In genomic region chr14:91363776-91364523, GRCh38 we compare ENCODE assay signal across 8 cellular contexts. TPM values are rescaled to one million over a fixed set of nuclear protein-coding genes. Genes with fewer than 3 reads are reported as not detected.
A peak's percentile ranks its signal among the peaks of the same experiment; 100 is the strongest.
DNase-seq lines count a peak whose midpoint lies in the region; ATAC-seq lines count a peak whose summit lies in the region.

No MANE protein-coding gene starts in this region.

- peak overlapping the region; percentile 36 for H3K4me3 Mint-ChIP-seq in natural killer cell treated with Interleukin-12 subunit alpha and Interleukin-12 subunit beta and Interleukin-15 and Interleukin-18, amount 100 ng/mL, for 72 hours

- peak; percentile 44 for DNase-seq in NCI-H748 (lab: John Stamatoyannopoulos, UW; ENCODE audit: unreplicated experiment)
- DNase-seq in NCI-H748 treated with DMSO at 0.1 percent for 48 hours (lab: John Stamatoyannopoulos, UW): no peak
- peak; percentile 94 for DNase-seq in NOMO-1 treated with DMSO at 0.1 percent for 48 hours (lab: John Stamatoyannopoulos, UW; ENCODE audit: unreplicated experiment)
- peak; percentile 53 for DNase-seq in natural killer cell treated with Interleukin-12 subunit alpha and Interleukin-12 subunit beta and Interleukin-15 and Interleukin-18, amount 100 ng/mL, for 72 hours (ENCODE audit: low spot score)
- no peak for DNase-seq in DMS79 treated with DMSO at 0.1 percent for 48 hours (lab: John Stamatoyannopoulos, UW)
- no peak for DNase-seq in islet precursor cell
- no peak for DNase-seq in HT-29 (ENCODE audit: low spot score)

- peak; percentile 42 for ATAC-seq in HG02623 (IDR thresholded peaks at IDR 0.05; ENCODE audit: unreplicated experiment)
- ATAC-seq in natural killer cell treated with Interleukin-12 subunit alpha and Interleukin-12 subunit beta and Interleukin-15 and Interleukin-18, amount 100 ng/mL, for 72 hours: peak in 1 of 2 donors; percentile 21

- H3K36me3 Mint-ChIP-seq in natural killer cell treated with Interleukin-12 subunit alpha and Interleukin-12 subunit beta and Interleukin-15 and Interleukin-18, amount 100 ng/mL, for 72 hours: no peaks in the 10 kb centered on the region

- H3K4me1 Mint-ChIP-seq in natural killer cell treated with Interleukin-12 subunit alpha and Interleukin-12 subunit beta and Interleukin-15 and Interleukin-18, amount 100 ng/mL, for 72 hours (ENCODE audit: low read depth in 2 of 2): peaks cover 62 to 65% of the 10 kb centered on the region in 2 donors

- H3K9me3 Mint-ChIP-seq in natural killer cell treated with Interleukin-12 subunit alpha and Interleukin-12 subunit beta and Interleukin-15 and Interleukin-18, amount 100 ng/mL, for 72 hours: no peaks in the 10 kb centered on the region

- peak overlapping the region; percentile 96 for H3K27ac Mint-ChIP-seq in natural killer cell treated with Interleukin-12 subunit alpha and Interleukin-12 subunit beta and Interleukin-15 and Interleukin-18, amount 100 ng/mL, for 72 hours

- H3K27me3 Mint-ChIP-seq in natural killer cell treated with Interleukin-12 subunit alpha and Interleukin-12 subunit beta and Interleukin-15 and Interleukin-18, amount 100 ng/mL, for 72 hours: no peaks in the 10 kb centered on the region

RNA-seq across cellular contexts. Expression of gene CCDC88C, which starts 53.7 kb away (rescaled TPM):
- total RNA-seq in natural killer cell treated with Interleukin-12 subunit alpha and Interleukin-12 subunit beta and Interleukin-15 and Interleukin-18, amount 100 ng/mL, for 72 hours: 100 to 1,000 TPM; 103 to 175 TPM
- 41.7 and 45.3 TPM in 2 replicates for total RNA-seq in HT-29 (2014; rRNA removed; shearing (Covaris generic))

Comparison
In these comparisons a context has a peak if more than half of its experiments do, and no peak if none do; other contexts are left out.
1. DNase-seq: peak in NCI-H748 (single experiment), NOMO-1 treated with DMSO at 0.1 percent for 48 hours (single experiment) and natural killer cell treated with Interleukin-12 subunit alpha and Interleukin-12 subunit beta and Interleukin-15 and Interleukin-18, amount 100 ng/mL, for 72 hours (single experiment); none in NCI-H748 treated with DMSO at 0.1 percent for 48 hours (single experiment), DMS79 treated with DMSO at 0.1 percent for 48 hours (single experiment), islet precursor cell (single experiment) and HT-29 (single experiment).